1 cellular context compared by ENCODE assay signal in genomic region chr2:241279413-241279812, GRCh38.
TF ChIP-seq lines count a peak whose summit lies in the region.

No MANE protein-coding gene starts in this region.

TF ChIP-seq in H1, 55 proteins besides CTCF, POLR2A, EP300 and RAD21:
- TF ChIP-seq HDAC6 (IDR thresholded peaks at IDR 0.05; ENCODE audit: low read depth, low read length), result no peak
- no peak for TF ChIP-seq SAP30 (IDR thresholded peaks at IDR 0.05; ENCODE audit: insufficient read depth, insufficient replicate concordance, low read length)
- no peak for TF ChIP-seq CHD7 (IDR thresholded peaks at IDR 0.05; ENCODE audit: insufficient replicate concordance, low read length)
- peak; percentile 94 for TF ChIP-seq CEBPB (IDR thresholded peaks at IDR 0.05; ENCODE audit: low read depth, low read length)
- no peak for TF ChIP-seq TAF7 (optimal IDR thresholded peaks at IDR 0.05; ENCODE audit: borderline replicate concordance, low read depth, low read length)
- TF ChIP-seq CHD1 (IDR thresholded peaks at IDR 0.05; ENCODE audit: low read depth, low read length), result no peak
- peak; percentile 80 for TF ChIP-seq JUND (IDR thresholded peaks at IDR 0.05; ENCODE audit: low read length)
- TF ChIP-seq ATF3 (IDR thresholded peaks at IDR 0.05; ENCODE audit: insufficient read depth, low read depth, low read length), result peak; percentile 69; the same call in 1 of the 2 replicates
TF ChIP-seq in H1: peak in this region for 3.
